In genomic region chr13:114089751-114090400, GRCh38 we compare ENCODE assay signal across 15 cellular contexts. TPM values are rescaled to one million over a fixed set of nuclear protein-coding genes. Genes with fewer than 3 reads are reported as not detected.
A peak's percentile ranks its signal among the peaks of the same experiment; 100 is the strongest.
DNase-seq lines count a peak whose midpoint lies in the region; ATAC-seq and TF ChIP-seq lines count a peak whose summit lies in the region.
"Had no signal": no experiment of that assay in that cellular context is flagged by ENCODE, and none has a peak within 500 bp of the region (broad histone marks: within the 10 kb centered on the region; RNA-seq: fewer than 3 reads in every experiment).

No MANE protein-coding gene starts in this region.

- no peaks in the 10 kb centered on the region for H3K9me3 ChIP-seq in osteoblast (ENCODE audit: low read depth, low read length)

- peaks cover 7 to 11% (median 11%) of the 10 kb centered on the region in 3 donors for H3K9me3 Mint-ChIP-seq in IgD-negative memory B cell
- peaks cover 18% of the 10 kb centered on the region for H3K9me3 Mint-ChIP-seq in chondrocyte (ENCODE audit: low read depth)

- no peak for ATAC-seq in HG03025 (IDR thresholded peaks at IDR 0.05; ENCODE audit: low FRiP score, unreplicated experiment)
- no peak for ATAC-seq in HG03095 (IDR thresholded peaks at IDR 0.05; ENCODE audit: unreplicated experiment)
- ATAC-seq: activated CD8-positive, alpha-beta memory T cell treated with anti-CD3 and anti-CD28 coated beads, Interleukin-2, amount 10 ng/mL, durations not matched to agents 7 days and 5 days; left lobe of liver had no signal

- H2AFZ ChIP-seq in osteoblast (ENCODE audit: low read length), result no peak overlapping the region

- H3K27ac Mint-ChIP-seq in IgD-negative memory B cell, result peak overlapping the region; percentile 42 to 96 (median 89)
- H3K27ac Mint-ChIP-seq in chondrocyte (ENCODE audit: unreplicated experiment), result no peak overlapping the region
- H3K27ac Mint-ChIP-seq: activated CD8-positive, alpha-beta memory T cell treated with anti-CD3 and anti-CD28 coated beads, Interleukin-2, amount 10 ng/mL, durations not matched to agents 7 days and 5 days had no signal

- H3K27me3 Mint-ChIP-seq in IgD-negative memory B cell (no peaks in the 10 kb centered on the region), chondrocyte (ENCODE audit: low read depth) (no peaks in the 10 kb centered on the region)
- H3K27me3 Mint-ChIP-seq: activated CD8-positive, alpha-beta memory T cell treated with anti-CD3 and anti-CD28 coated beads, Interleukin-2, amount 10 ng/mL, durations not matched to agents 7 days and 5 days had no signal

- peaks cover 10% of the 10 kb centered on the region for H3K36me3 Mint-ChIP-seq in IgD-negative memory B cell
- H3K36me3 Mint-ChIP-seq in chondrocyte (ENCODE audit: low read depth), result peaks cover 13% of the 10 kb centered on the region

- DNase-seq in activated CD4-positive, CD25-positive, alpha-beta regulatory T cell treated with anti-CD3 and anti-CD28 coated beads, Interleukin-2, amount 50 U/mL, for 72 hours, result peak; percentile 4
- DNase-seq in activated CD4-positive, CD25-positive, alpha-beta regulatory T cell (lab: John Stamatoyannopoulos, UW), result no peak
- DNase-seq in chondrocyte (ENCODE audit: low spot score), result peak; percentile 33
- DNase-seq in osteoblast (ENCODE audit: insufficient read length, low spot score, missing footprints), result peak; percentile 71
- no peak for DNase-seq in NCI-H187 (lab: John Stamatoyannopoulos, UW)
- DNase-seq: activated CD8-positive, alpha-beta memory T cell treated with anti-CD3 and anti-CD28 coated beads, Interleukin-2, amount 10 ng/mL, durations not matched to agents 7 days and 5 days; amygdala; COR-L47; cortex of kidney; esophagus squamous epithelium; NCI-H187 treated with DMSO at 0.1 percent for 48 hours had no signal

- H3K4me1 Mint-ChIP-seq in IgD-negative memory B cell (peaks cover 19 to 21% (median 20%) of the 10 kb centered on the region in 3 donors), chondrocyte (ENCODE audit: low read depth) (peaks cover 4% of the 10 kb centered on the region)
- H3K4me1 Mint-ChIP-seq: activated CD8-positive, alpha-beta memory T cell treated with anti-CD3 and anti-CD28 coated beads, Interleukin-2, amount 10 ng/mL, durations not matched to agents 7 days and 5 days had no signal

- H3K4me2 ChIP-seq in osteoblast (ENCODE audit: insufficient read depth, low read length), result no peak overlapping the region

- TF ChIP-seq CTCF in chondrocyte (IDR thresholded peaks at IDR 0.05), result no peak
- no peak for TF ChIP-seq CTCF in osteoblast (IDR thresholded peaks at IDR 0.05; ENCODE audit: extremely low read depth, low read depth, low read length)

- H3K79me2 ChIP-seq in osteoblast (ENCODE audit: insufficient read depth, low read length), result peaks cover 77% of the 10 kb centered on the region

- no peaks in the 10 kb centered on the region for H3K27me3 ChIP-seq in osteoblast (ENCODE audit: insufficient read depth, low read length)

- H3K4me3 ChIP-seq in osteoblast (ENCODE audit: insufficient read depth, low read length), result no peak overlapping the region
- H3K4me3 ChIP-seq: esophagus squamous epithelium had no signal

- H3K4me1 ChIP-seq in osteoblast (ENCODE audit: insufficient read depth, low read length), result no peaks in the 10 kb centered on the region

- no peak overlapping the region for H3K27ac ChIP-seq in osteoblast (ENCODE audit: low read depth, low read length)
- H3K27ac ChIP-seq: esophagus squamous epithelium had no signal

- no peaks in the 10 kb centered on the region for H3K36me3 ChIP-seq in osteoblast (ENCODE audit: insufficient read depth, low read length)
- H3K36me3 ChIP-seq: esophagus squamous epithelium had no signal

- H4K20me1 ChIP-seq in osteoblast (ENCODE audit: insufficient read depth, low read length), result peaks cover 25% of the 10 kb centered on the region

- H3K4me3 Mint-ChIP-seq in IgD-negative memory B cell, result peak overlapping the region in 2 of 4 donors; percentile 58 to 89
- no peak overlapping the region for H3K4me3 Mint-ChIP-seq in chondrocyte (ENCODE audit: unreplicated experiment)
- H3K4me3 Mint-ChIP-seq: activated CD8-positive, alpha-beta memory T cell treated with anti-CD3 and anti-CD28 coated beads, Interleukin-2, amount 10 ng/mL, durations not matched to agents 7 days and 5 days had no signal

RNA-seq across cellular contexts. Expression of gene RASA3, which starts 42.5 kb away (rescaled TPM):
- polyA plus RNA-seq in IgD-negative memory B cell, result 52.8 TPM
- total RNA-seq in chondrocyte (29.9 to 40.0 TPM (median 31.2 TPM) in 3 replicates), osteoblast (40.7 and 41.3 TPM in 2 replicates)

Comparison
In these comparisons a context has a peak if more than half of its experiments do, and no peak if none do; other contexts are left out.
1. DNase-seq: peak in activated CD4-positive, CD25-positive, alpha-beta regulatory T cell treated with anti-CD3 and anti-CD28 coated beads, Interleukin-2, amount 50 U/mL, for 72 hours (single experiment), chondrocyte (single experiment) and osteoblast (single experiment); none in activated CD4-positive, CD25-positive, alpha-beta regulatory T cell (0 of 4) and NCI-H187 (0 of 2).